In genomic region chr2:128016620-128017019, GRCh38 we compare ENCODE assay signal across 19 cellular contexts.
"Had no signal": no experiment of that assay in that cellular context is flagged by ENCODE, and none has a peak within 500 bp of the region (broad histone marks: within the 10 kb centered on the region; RNA-seq: fewer than 3 reads in every experiment).

No MANE protein-coding gene starts in this region.

- H3K9me3 ChIP-seq: breast epithelium, heart left ventricle, left ventricle myocardium inferior, pancreas, stomach, upper lobe of right lung had no signal

- DNase-seq: activated CD4-positive, alpha-beta memory T cell treated with anti-CD3 and anti-CD28 coated beads for 36 hours; activated CD4-positive, alpha-beta T cell treated with anti-CD3 and anti-CD28 coated beads for 4 hours; activated naive CD4-positive, alpha-beta T cell; activated naive CD8-positive, alpha-beta T cell treated with anti-CD3 and anti-CD28 coated beads, Interleukin-2, amount 10 ng/mL, durations not matched to agents 7 days and 5 days; activated T-cell treated with anti-CD3 and anti-CD28 coated beads for 4 hours; cortex of kidney; heart left ventricle; left ventricle myocardium inferior; naive thymus-derived CD4-positive, alpha-beta T cell; pancreas; stimulated activated CD4-positive, alpha-beta T cell treated with anti-CD3 and anti-CD28 coated beads, Interleukin-4, amount 100 ng/mL, for 24 hours; stomach; upper lobe of right lung had no signal

- H3K4me3 ChIP-seq: breast epithelium, heart left ventricle, left ventricle myocardium inferior, pancreas, smooth muscle cell, stomach, upper lobe of right lung had no signal

- H3K27ac ChIP-seq: breast epithelium, heart left ventricle, left ventricle myocardium inferior, pancreas, stomach, upper lobe of right lung had no signal

- H3K27ac Mint-ChIP-seq: activated CD4-positive, alpha-beta memory T cell treated with anti-CD3 and anti-CD28 coated beads for 36 hours; activated naive CD8-positive, alpha-beta T cell treated with anti-CD3 and anti-CD28 coated beads, Interleukin-2, amount 10 ng/mL, durations not matched to agents 7 days and 5 days; memory B cell; naive thymus-derived CD4-positive, alpha-beta T cell; stimulated activated effector memory CD8-positive, alpha-beta T cell treated with anti-CD3 and anti-CD28 coated beads, Interleukin-12 subunit alpha, Interleukin-12 subunit beta, amount 100 ng/mL, for 72 hours; T-helper 2 cell treated with Interferon-gamma antibody and Interleukin-4, amounts not matched to agents 5 μg/mL and 100 μg/mL, for 36 hours had no signal

- H3K4me3 Mint-ChIP-seq: activated CD4-positive, alpha-beta memory T cell treated with anti-CD3 and anti-CD28 coated beads for 36 hours; activated naive CD8-positive, alpha-beta T cell treated with anti-CD3 and anti-CD28 coated beads, Interleukin-2, amount 10 ng/mL, durations not matched to agents 7 days and 5 days; memory B cell; naive thymus-derived CD4-positive, alpha-beta T cell; stimulated activated effector memory CD8-positive, alpha-beta T cell treated with anti-CD3 and anti-CD28 coated beads, Interleukin-12 subunit alpha, Interleukin-12 subunit beta, amount 100 ng/mL, for 72 hours; T-helper 2 cell treated with Interferon-gamma antibody and Interleukin-4, amounts not matched to agents 5 μg/mL and 100 μg/mL, for 36 hours had no signal

- H3K27me3 ChIP-seq: breast epithelium, heart left ventricle, pancreas, stomach, upper lobe of right lung had no signal

- H3K36me3 ChIP-seq: breast epithelium had no signal

- H3K4me2 ChIP-seq: smooth muscle cell had no signal

- H3K4me1 Mint-ChIP-seq: activated naive CD8-positive, alpha-beta T cell treated with anti-CD3 and anti-CD28 coated beads, Interleukin-2, amount 10 ng/mL, durations not matched to agents 7 days and 5 days had no signal

- H3K4me1 ChIP-seq: breast epithelium, left ventricle myocardium inferior, pancreas, stomach, upper lobe of right lung had no signal

- H3K9me3 Mint-ChIP-seq: activated CD4-positive, alpha-beta memory T cell treated with anti-CD3 and anti-CD28 coated beads for 36 hours; activated naive CD8-positive, alpha-beta T cell treated with anti-CD3 and anti-CD28 coated beads, Interleukin-2, amount 10 ng/mL, durations not matched to agents 7 days and 5 days; memory B cell; naive thymus-derived CD4-positive, alpha-beta T cell; stimulated activated effector memory CD8-positive, alpha-beta T cell treated with anti-CD3 and anti-CD28 coated beads, Interleukin-12 subunit alpha, Interleukin-12 subunit beta, amount 100 ng/mL, for 72 hours; T-helper 2 cell treated with Interferon-gamma antibody and Interleukin-4, amounts not matched to agents 5 μg/mL and 100 μg/mL, for 36 hours had no signal

- H3K27me3 Mint-ChIP-seq: activated CD4-positive, alpha-beta memory T cell treated with anti-CD3 and anti-CD28 coated beads for 36 hours; activated naive CD8-positive, alpha-beta T cell treated with anti-CD3 and anti-CD28 coated beads, Interleukin-2, amount 10 ng/mL, durations not matched to agents 7 days and 5 days; memory B cell; naive thymus-derived CD4-positive, alpha-beta T cell had no signal

- ATAC-seq: naive thymus-derived CD4-positive, alpha-beta T cell; pancreas; sciatic nerve; stimulated activated effector memory CD8-positive, alpha-beta T cell treated with anti-CD3 and anti-CD28 coated beads, Interleukin-12 subunit alpha, Interleukin-12 subunit beta, amount 100 ng/mL, for 72 hours; upper lobe of right lung had no signal
